ENCODE assay signal across 26 cellular contexts in genomic region chr19:39014037-39014436, GRCh38. TPM values are rescaled to one million over a fixed set of nuclear protein-coding genes. Genes with fewer than 3 reads are reported as not detected.
DNase-seq lines count a peak whose midpoint lies in the region; ATAC-seq, FAIRE-seq and TF ChIP-seq lines count a peak whose summit lies in the region.
"Had no signal": no experiment of that assay in that cellular context is flagged by ENCODE, and none has a peak within 500 bp of the region (broad histone marks: within the 10 kb centered on the region; RNA-seq: fewer than 3 reads in every experiment).

No MANE protein-coding gene starts in this region.

- no peak for TF ChIP-seq CTCF in osteoblast (IDR thresholded peaks at IDR 0.05; ENCODE audit: extremely low read depth, low read depth, low read length)

- H3K27ac ChIP-seq in osteoblast (ENCODE audit: low read depth, low read length) = no peak overlapping the region
- H3K27ac ChIP-seq: BLaER1 had no signal

- H3K36me3 ChIP-seq in osteoblast (ENCODE audit: insufficient read depth, low read length) = no peaks in the 10 kb centered on the region
- H3K36me3 ChIP-seq: BLaER1, HAP-1 had no signal

- FAIRE-seq in GM12892 (lab: Jason Lieb, UNC) = peak; percentile 77
- FAIRE-seq: RCC 7860 had no signal

- no peak for TF ChIP-seq POLR2A in GM12892 (IDR thresholded peaks at IDR 0.05; ENCODE audit: low read depth, low read length)

- no peaks in the 10 kb centered on the region for H3K79me2 ChIP-seq in osteoblast (ENCODE audit: insufficient read depth, low read length)

- no peaks in the 10 kb centered on the region for H3K9me3 ChIP-seq in osteoblast (ENCODE audit: low read depth, low read length)
- H3K9me3 ChIP-seq: HAP-1 had no signal

- no peak for DNase-seq in GM12892 (ENCODE audit: insufficient read length)
- DNase-seq in RPMI7951 (ENCODE audit: low read depth) = peak; percentile 52
- peak; percentile 15 for DNase-seq in osteoblast (ENCODE audit: insufficient read length, low spot score, missing footprints)
- DNase-seq in NCI-H446 treated with DMSO at 0.1 percent for 48 hours (lab: John Stamatoyannopoulos, UW) = no peak
- DNase-seq in NCI-H524 treated with DMSO at 0.1 percent for 48 hours (lab: John Stamatoyannopoulos, UW) = no peak
- no peak for DNase-seq in stimulated activated naive CD4-positive, alpha-beta T cell (lab: John Stamatoyannopoulos, UW)
- DNase-seq: ACHN; CD4-positive, alpha-beta T cell; COR-L47; DMS153; GDM1; KG1; NCI-H1105; NCI-H146; NCI-H2029; NCI-H2227 treated with DMSO at 0.1 percent for 48 hours; NCI-H524; NCI-H82; Right ventricle myocardium superior had no signal

- no peaks in the 10 kb centered on the region for H3K4me1 ChIP-seq in osteoblast (ENCODE audit: insufficient read depth, low read length)
- H3K4me1 ChIP-seq: BLaER1, HAP-1 had no signal

- ATAC-seq in esophagus mucosa = peak; percentile 33
- ATAC-seq: GM23338 had no signal

- H4K20me1 ChIP-seq in osteoblast (ENCODE audit: insufficient read depth, low read length) = no peaks in the 10 kb centered on the region
- H4K20me1 ChIP-seq: BLaER1 had no signal

- no peak overlapping the region for H3K4me2 ChIP-seq in osteoblast (ENCODE audit: insufficient read depth, low read length)
- H3K4me2 ChIP-seq: BLaER1, GM23338 had no signal

- H3K27me3 ChIP-seq in osteoblast (ENCODE audit: insufficient read depth, low read length) = peaks cover 6% of the 10 kb centered on the region
- H3K27me3 ChIP-seq: BLaER1 had no signal

- H2AFZ ChIP-seq in osteoblast (ENCODE audit: low read length) = no peak overlapping the region
- H2AFZ ChIP-seq: GM23338 had no signal

- H3K4me3 ChIP-seq in osteoblast (ENCODE audit: insufficient read depth, low read length) = no peak overlapping the region
- H3K4me3 ChIP-seq: BLaER1, GM23338, HAP-1 had no signal

RNA-seq across cellular contexts. Expression of gene FBXO27, which starts 18.3 kb away (rescaled TPM):
- 2.1 TPM for polyA plus RNA-seq in GM12892 (2012; ENCODE audit: missing spikeins)
- total RNA-seq in RPMI7951 (2014; rRNA removed; shearing (Covaris generic)) = 0.10 TPM in 1 of 2 replicates, not detected in the other
- total RNA-seq in esophagus mucosa (41.9 TPM), osteoblast (4.7 and 5.0 TPM in 2 replicates)
- total RNA-seq: HT1080 had no signal

RNA-seq across cellular contexts. Expression of gene FBXO17, which starts 38.5 kb away (rescaled TPM):
- 3.0 TPM for polyA plus RNA-seq in GM12892 (2012; ENCODE audit: missing spikeins)
- 12.5 and 22.1 TPM in 2 replicates for total RNA-seq in RPMI7951 (2014; rRNA removed; shearing (Covaris generic))
- total RNA-seq in esophagus mucosa = 4.7 TPM
- 40.9 and 42.7 TPM in 2 replicates for total RNA-seq in osteoblast
- total RNA-seq: CD4-positive, alpha-beta T cell; OCI-LY7 had no signal

Comparison
In these comparisons a context has a peak if more than half of its experiments do, and no peak if none do; other contexts are left out.
1. DNase-seq: peak in RPMI7951 (single experiment) and osteoblast (single experiment); none in GM12892 (single experiment), NCI-H446 treated with DMSO at 0.1 percent for 48 hours (single experiment), NCI-H524 treated with DMSO at 0.1 percent for 48 hours (single experiment) and stimulated activated naive CD4-positive, alpha-beta T cell (0 of 6).